17 cellular contexts compared by ENCODE assay signal in the genomic region with DNA sequence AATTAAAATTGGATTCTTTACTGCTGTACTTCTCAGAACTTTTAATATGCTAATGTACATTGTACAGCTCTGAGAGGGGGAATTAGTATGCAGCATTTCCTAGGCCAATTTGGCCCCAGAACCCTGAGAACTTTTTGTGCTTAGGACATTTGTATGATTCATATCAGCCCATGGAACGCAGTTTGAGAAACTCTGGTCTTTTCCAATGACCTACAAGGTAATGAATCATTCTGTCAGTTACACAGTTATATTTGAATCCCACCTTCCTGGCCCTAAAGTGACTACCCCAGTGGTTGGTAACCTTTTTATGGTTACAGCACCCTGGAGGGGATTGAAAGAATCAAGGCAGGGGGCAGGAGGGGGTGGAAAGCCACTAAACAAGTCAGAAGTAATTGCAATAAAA. TPM values are rescaled to one million over a fixed set of nuclear protein-coding genes. Genes with fewer than 3 reads are reported as not detected.
A peak's percentile ranks its signal among the peaks of the same experiment; 100 is the strongest.
DNase-seq lines count a peak whose midpoint lies in the region; ATAC-seq, FAIRE-seq and TF ChIP-seq lines count a peak whose summit lies in the region.
"Had no signal": no experiment of that assay in that cellular context is flagged by ENCODE, and none has a peak within 500 bp of the region (broad histone marks: within the 10 kb centered on the region; RNA-seq: fewer than 3 reads in every experiment).

No MANE protein-coding gene starts in this region.

- no peaks in the 10 kb centered on the region for H3K36me3 ChIP-seq in RWPE2 (ENCODE audit: low read depth)
- no peaks in the 10 kb centered on the region for H3K36me3 ChIP-seq in pancreas
- no peaks in the 10 kb centered on the region for H3K36me3 ChIP-seq in Caco-2 (ENCODE audit: control insufficient read depth, insufficient read depth, low read length)

- H3K36me3 Mint-ChIP-seq in Caco-2 (ENCODE audit: insufficient read depth, unreplicated experiment): no peaks in the 10 kb centered on the region

- no peak overlapping the region for H3K27ac Mint-ChIP-seq in Caco-2 (ENCODE audit: unreplicated experiment)
- H3K27ac Mint-ChIP-seq: CD4-positive, alpha-beta T cell; progenitor cell of endocrine pancreas; stimulated activated naive CD8-positive, alpha-beta T cell treated with anti-CD3 and anti-CD28 coated beads, Interleukin-15, Interleukin-2, amounts not matched to agents 100 ng/mL and 50 ng/mL, for 24 hours had no signal

- H3K27me3 ChIP-seq in RWPE2 (ENCODE audit: insufficient read depth, poor library complexity, severe bottlenecking) (no peaks in the 10 kb centered on the region), pancreas (no peaks in the 10 kb centered on the region), Caco-2 (replicated peaks; ENCODE audit: control insufficient read depth, insufficient read depth, low read length) (no peaks in the 10 kb centered on the region)

- BruUV-seq in Caco-2 (replicated peaks; lab: Mats Ljungman, UMichigan): no TSS peak

- CTCF ChIA-PET in Caco-2 (lab: Charles Lee): no interaction called here

- H3K4me3 Mint-ChIP-seq in Caco-2 (ENCODE audit: unreplicated experiment): no peak overlapping the region
- H3K4me3 Mint-ChIP-seq: CD4-positive, alpha-beta T cell; stimulated activated naive CD8-positive, alpha-beta T cell treated with anti-CD3 and anti-CD28 coated beads, Interleukin-15, Interleukin-2, amounts not matched to agents 100 ng/mL and 50 ng/mL, for 24 hours had no signal

- peak; percentile 43 for DNase-seq in EL
- DNase-seq in RWPE2 (ENCODE audit: low spot score): no peak
- peak in 2 of 6 donors; percentile 20 to 45 for DNase-seq in pancreas
- no peak for DNase-seq in NCI-H524 treated with DMSO at 0.1 percent for 48 hours (lab: John Stamatoyannopoulos, UW)
- no peak for DNase-seq in Caco-2
- DNase-seq: activated CD4-positive, alpha-beta T cell treated with anti-CD3 and anti-CD28 coated beads, Interleukin-2, amount 50 U/mL, for 48 hours; activated naive CD4-positive, alpha-beta T cell; CD4-positive, alpha-beta T cell; effector CD8-positive, alpha-beta T cell; NCI-H446 treated with DMSO at 0.1 percent for 48 hours; stimulated activated CD4-positive, alpha-beta T cell treated with anti-CD3 and anti-CD28 coated beads, Interleukin-4, amount 100 ng/mL, for 1 hour; T-helper 2 cell had no signal

- TF ChIP-seq CTCF in RWPE2 (IDR thresholded peaks at IDR 0.05; ENCODE audit: poor library complexity, severe bottlenecking) (no peak), pancreas (IDR thresholded peaks at IDR 0.05) (no peak), Caco-2 (IDR thresholded peaks at IDR 0.05; ENCODE audit: insufficient read depth in 1 of 2, low read depth in 1 of 2, low read length in 1 of 2, severe bottlenecking in 1 of 2, unreplicated experiment in 1 of 2) (no peak)

- 26 to 39% methylated on average over 1 of the region's 1 CpG for WGBS in pancreas, 2 donors

- peaks cover 7% of the 10 kb centered on the region for H3K4me1 Mint-ChIP-seq in Caco-2 (ENCODE audit: low read depth, unreplicated experiment)

- H3K4me1 ChIP-seq in RWPE2 (ENCODE audit: insufficient read depth, poor library complexity, severe bottlenecking) (peaks cover 4% of the 10 kb centered on the region), pancreas (peaks cover 0 to 21% (median 7%) of the 10 kb centered on the region in 3 donors), Caco-2 (no peaks in the 10 kb centered on the region)

- H3K9me3 Mint-ChIP-seq in Caco-2 (ENCODE audit: unreplicated experiment): peaks cover 25% of the 10 kb centered on the region

- POLR2A ChIA-PET in Caco-2 (lab: Charles Lee): no interaction called here

- H3K27ac ChIP-seq in RWPE2 (ENCODE audit: poor library complexity, severe bottlenecking) (peak overlapping the region; percentile 45), pancreas (peak overlapping the region in 2 of 4 donors; percentile 42 to 46)

- ATAC-seq in RWPE2 (ENCODE audit: low read depth) (no peak), esophagus mucosa (peak; percentile 40), pancreas (peak; percentile 73 to 82 (median 78)), GM19023 (IDR thresholded peaks at IDR 0.05; ENCODE audit: unreplicated experiment) (no peak), HG02588 (IDR thresholded peaks at IDR 0.05; ENCODE audit: unreplicated experiment) (no peak)

- intact Hi-C loops in pancreas (cut with DNase I) (no loop called here), Caco-2 (cut with micrococcal nuclease; ENCODE audit: unreplicated experiment) (no loop called here)

- FAIRE-seq in pancreas (lab: Jason Lieb, UNC): no peak

- H3K9me3 ChIP-seq in RWPE2 (ENCODE audit: severe bottlenecking) (peaks cover 2% of the 10 kb centered on the region), pancreas (no peaks in the 10 kb centered on the region), Caco-2 (peaks cover 15% of the 10 kb centered on the region)

- peaks cover 3% of the 10 kb centered on the region for H3K27me3 Mint-ChIP-seq in Caco-2 (ENCODE audit: insufficient read depth, unreplicated experiment)
- H3K27me3 Mint-ChIP-seq: CD4-positive, alpha-beta T cell had no signal

- no peak overlapping the region for H3K4me3 ChIP-seq in RWPE2 (ENCODE audit: severe bottlenecking)
- no peak overlapping the region for H3K4me3 ChIP-seq in pancreas
- H3K4me3 ChIP-seq in Caco-2 (ENCODE audit: low read depth, low read length): no peak overlapping the region

RNA-seq across cellular contexts. Expression of a gene that starts 25.6 kb away (rescaled TPM):
- not detected for total RNA-seq in esophagus mucosa
- total RNA-seq in pancreas: 1 to 10 TPM; 1.2 to 2.9 (median 1.6) TPM
- polyA plus RNA-seq in pancreas: 1 to 10 TPM in 1 of 2 donors, under 1 TPM in 1; 0.68 to 3.7 TPM
- not detected in 2 replicates for total RNA-seq in Caco-2 (2022)
- total RNA-seq: CD4-positive, alpha-beta T cell had no signal

Comparison
In these comparisons a context has a peak if more than half of its experiments do, and no peak if none do; other contexts are left out.
1. ATAC-seq: peak in esophagus mucosa (single experiment) and pancreas (4 of 4); none in RWPE2 (single experiment), GM19023 (single experiment) and HG02588 (single experiment).